In genomic region chr5:143929486-143929885, GRCh38 we compare ENCODE assay signal across 26 cellular contexts.
"Had no signal": no experiment of that assay in that cellular context is flagged by ENCODE, and none has a peak within 500 bp of the region (broad histone marks: within the 10 kb centered on the region; RNA-seq: fewer than 3 reads in every experiment).

No MANE protein-coding gene starts in this region.

- H3K27me3 Mint-ChIP-seq: stimulated activated naive CD8-positive, alpha-beta T cell treated with anti-CD3 and anti-CD28 coated beads, Interleukin-15, amount 100 ng/mL, for 72 hours had no signal

- DNase-seq: dermis blood vessel endothelial cell; effector memory CD8-positive, alpha-beta T cell; hypothalamus; kidney; mucosa of descending colon; naive B cell; pancreas; right lobe of liver; small intestine; stimulated activated CD4-positive, alpha-beta T cell treated with anti-CD3 and anti-CD28 coated beads, Interleukin-1b, Interleukin-23, amount 100 ng/mL, for 48 hours; stimulated activated CD4-positive, alpha-beta T cell treated with anti-CD3 and anti-CD28 coated beads, Interleukin-4, amount 100 ng/mL, for 1 hour; stimulated activated CD8-positive, alpha-beta memory T cell treated with anti-CD3 and anti-CD28 coated beads, Interleukin-4, amount 100 ng/mL, for 48 hours; stimulated activated naive CD4-positive, alpha-beta T cell; stimulated activated naive CD8-positive, alpha-beta T cell treated with anti-CD3 and anti-CD28 coated beads, Interleukin-15, amount 100 ng/mL, for 72 hours; transverse colon; upper lobe of right lung; uterus had no signal

- H3K27ac ChIP-seq: coronary artery, neutrophil, pancreas, right lobe of liver, suprapubic skin, transverse colon, upper lobe of right lung, uterus had no signal

- H3K4me3 Mint-ChIP-seq: effector memory CD8-positive, alpha-beta T cell; memory B cell; mesothelial cell of epicardium; naive B cell; natural killer cell treated with Interleukin-12 subunit alpha and Interleukin-12 subunit beta and Interleukin-15 and Interleukin-18, amount 100 ng/mL, for 72 hours; neural crest cell; stimulated activated naive CD8-positive, alpha-beta T cell treated with anti-CD3 and anti-CD28 coated beads, Interleukin-15, amount 100 ng/mL, for 72 hours had no signal

- H3K36me3 Mint-ChIP-seq: memory B cell had no signal

- H3K4me1 Mint-ChIP-seq: memory B cell; naive B cell; neural crest cell; stimulated activated naive CD8-positive, alpha-beta T cell treated with anti-CD3 and anti-CD28 coated beads, Interleukin-15, amount 100 ng/mL, for 72 hours had no signal

- H3K4me3 ChIP-seq: coronary artery, lung, mucosa of descending colon, pancreas, right lobe of liver, suprapubic skin, transverse colon, upper lobe of right lung, uterus had no signal

- H3K36me3 ChIP-seq: neutrophil, pancreas, right lobe of liver, suprapubic skin, transverse colon, upper lobe of right lung, uterus had no signal

- H3K9me3 ChIP-seq: mucosa of descending colon, neutrophil, pancreas, right lobe of liver, suprapubic skin, upper lobe of right lung, uterus had no signal

- H3K27ac Mint-ChIP-seq: effector memory CD8-positive, alpha-beta T cell; memory B cell; mesothelial cell of epicardium; naive B cell; natural killer cell treated with Interleukin-12 subunit alpha and Interleukin-12 subunit beta and Interleukin-15 and Interleukin-18, amount 100 ng/mL, for 72 hours; stimulated activated naive CD8-positive, alpha-beta T cell treated with anti-CD3 and anti-CD28 coated beads, Interleukin-15, amount 100 ng/mL, for 72 hours had no signal

- H3K27me3 ChIP-seq: neutrophil, pancreas, right lobe of liver, suprapubic skin, transverse colon, upper lobe of right lung, uterus had no signal

- H3K4me1 ChIP-seq: pancreas, right lobe of liver, suprapubic skin, upper lobe of right lung, uterus had no signal

- ATAC-seq: effector memory CD8-positive, alpha-beta T cell; left lobe of liver; mucosa of descending colon; natural killer cell treated with Interleukin-12 subunit alpha and Interleukin-12 subunit beta and Interleukin-15 and Interleukin-18, amount 100 ng/mL, for 72 hours; pancreas; right lobe of liver; stimulated activated naive CD8-positive, alpha-beta T cell treated with anti-CD3 and anti-CD28 coated beads, Interleukin-15, amount 100 ng/mL, for 72 hours; upper lobe of right lung had no signal
